In genomic region chr11:102592634-102593581, GRCh38 we compare ENCODE assay signal across 9 cellular contexts.
DNase-seq lines count a peak whose midpoint lies in the region; ATAC-seq and TF ChIP-seq lines count a peak whose summit lies in the region.
"Had no signal": no experiment of that assay in that cellular context is flagged by ENCODE, and none has a peak within 500 bp of the region (broad histone marks: within the 10 kb centered on the region; RNA-seq: fewer than 3 reads in every experiment).

No MANE protein-coding gene starts in this region.

- no peak for ATAC-seq in GM21528 (IDR thresholded peaks at IDR 0.05; ENCODE audit: low FRiP score, unreplicated experiment)
- ATAC-seq in GM21515 (IDR thresholded peaks at IDR 0.05; ENCODE audit: unreplicated experiment) = no peak

- peak; percentile 56 for TF ChIP-seq CTCF in LNCaP clone FGC (IDR thresholded peaks at IDR 0.05; ENCODE audit: control insufficient read depth, extremely low read depth, insufficient read depth)
- peak; percentile 71 for TF ChIP-seq CTCF in retinal pigment epithelial cell (conservative IDR thresholded peaks at IDR 0.05; ENCODE audit: low read depth, low read length)

- DNase-seq in NCI-H345 treated with DMSO at 0.1 percent for 48 hours (lab: John Stamatoyannopoulos, UW; ENCODE audit: unreplicated experiment) = peak; percentile 1
- DNase-seq in NCI-H345 (lab: John Stamatoyannopoulos, UW) = no peak
- no peak for DNase-seq in LNCaP clone FGC (ENCODE audit: low read depth)
- peak; percentile 8 for DNase-seq in cerebellar cortex (ENCODE audit: low spot score)
- DNase-seq in retinal pigment epithelial cell (ENCODE audit: low read depth) = no peak
- DNase-seq in cortex of kidney (lab: John Stamatoyannopoulos, UW) = no peak
- DNase-seq: substantia nigra had no signal

- H3K4me3 ChIP-seq in LNCaP clone FGC (ENCODE audit: low read depth, low read length) = no peak overlapping the region
- H3K4me3 ChIP-seq in retinal pigment epithelial cell (ENCODE audit: low read length) = no peak overlapping the region

Comparison
In these comparisons a context has a peak if more than half of its experiments do, and no peak if none do; other contexts are left out.
1. DNase-seq: peak in NCI-H345 treated with DMSO at 0.1 percent for 48 hours (single experiment) and cerebellar cortex (single experiment); none in NCI-H345 (single experiment), LNCaP clone FGC (single experiment), retinal pigment epithelial cell (single experiment) and cortex of kidney (single experiment).